Comparison of ENCODE assay signal across 16 cellular contexts in the genomic region with DNA sequence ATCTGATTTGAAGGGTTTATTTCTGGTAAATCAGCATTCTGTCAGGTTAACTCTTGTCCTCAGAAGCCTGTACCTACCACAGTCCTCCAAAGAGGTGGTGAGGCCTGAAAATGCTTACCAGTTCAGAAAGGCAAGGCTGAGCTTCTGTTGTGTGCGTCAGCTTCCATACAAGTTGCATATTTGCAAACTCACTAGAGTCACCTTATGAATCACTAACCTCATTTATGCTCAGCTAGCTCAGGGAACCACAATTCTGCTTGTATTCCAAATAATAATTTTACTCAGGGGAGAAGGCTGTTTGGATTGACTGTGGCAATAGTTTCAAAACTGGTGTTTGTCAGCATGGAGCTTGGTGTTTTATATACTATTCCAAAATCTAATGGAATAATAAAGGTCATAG.
A peak's percentile ranks its signal among the peaks of the same experiment; 100 is the strongest.
DNase-seq lines count a peak whose midpoint lies in the region; ATAC-seq, FAIRE-seq and TF ChIP-seq lines count a peak whose summit lies in the region.
"Had no signal": no experiment of that assay in that cellular context is flagged by ENCODE, and none has a peak within 500 bp of the region (broad histone marks: within the 10 kb centered on the region; RNA-seq: fewer than 3 reads in every experiment).

No MANE protein-coding gene starts in this region.

- peak overlapping the region; percentile 70 for H3K27ac ChIP-seq in osteoblast (ENCODE audit: low read depth, low read length)
- H3K27ac ChIP-seq in hepatocyte, result no peak overlapping the region
- H3K27ac ChIP-seq: transverse colon had no signal

- H3K4me2 ChIP-seq in osteoblast (ENCODE audit: insufficient read depth, low read length) (peak overlapping the region; percentile 17), hepatocyte (no peak overlapping the region)

- H4K20me1 ChIP-seq in osteoblast (ENCODE audit: insufficient read depth, low read length) (no peaks in the 10 kb centered on the region), hepatocyte (ENCODE audit: insufficient read depth, poor library complexity, severe bottlenecking) (no peaks in the 10 kb centered on the region)

- no peak overlapping the region for H3K4me3 ChIP-seq in BJ (ENCODE audit: low read depth, low read length)
- H3K4me3 ChIP-seq in epithelial cell of esophagus (ENCODE audit: low read length), result no peak overlapping the region
- H3K4me3 ChIP-seq in osteoblast (ENCODE audit: insufficient read depth, low read length), result no peak overlapping the region
- H3K4me3 ChIP-seq in hepatocyte, result no peak overlapping the region
- H3K4me3 ChIP-seq: transverse colon had no signal

- H2AFZ ChIP-seq in osteoblast (ENCODE audit: low read length) (no peak overlapping the region), hepatocyte (no peak overlapping the region)

- peak; percentile 66 for DNase-seq in BJ (ENCODE audit: low read depth)
- peak; percentile 84 for DNase-seq in RCC 7860 (ENCODE audit: low spot score)
- DNase-seq in epithelial cell of esophagus (ENCODE audit: low read depth), result peak; percentile 92
- peak; percentile 81 for DNase-seq in osteoblast (ENCODE audit: insufficient read length, low spot score, missing footprints)
- no peak for DNase-seq in D721Med (ENCODE audit: insufficient read length, low spot score)
- no peak for DNase-seq in hepatocyte (ENCODE audit: low spot score)
- DNase-seq: activated CD4-positive, alpha-beta T cell treated with anti-CD3 and anti-CD28 coated beads for 48 hours; activated naive CD4-positive, alpha-beta T cell treated with anti-CD3 and anti-CD28 coated beads for 36 hours; CD8-positive, alpha-beta memory T cell; hippocampal formation; NCI-H1048; NCI-H526 treated with DMSO at 0.1 percent for 48 hours; transverse colon had no signal

- TF ChIP-seq CTCF in BJ (IDR thresholded peaks at IDR 0.05; ENCODE audit: insufficient read depth, low read depth, low read length) (no peak), epithelial cell of esophagus (IDR thresholded peaks at IDR 0.05; ENCODE audit: insufficient read depth, low read depth, low read length, missing control alignments) (no peak), osteoblast (IDR thresholded peaks at IDR 0.05; ENCODE audit: extremely low read depth, low read depth, low read length) (no peak), D721Med (IDR thresholded peaks at IDR 0.05; ENCODE audit: insufficient read depth, missing control alignments) (no peak), hepatocyte (IDR thresholded peaks at IDR 0.05; ENCODE audit: poor library complexity) (no peak)

- no peaks in the 10 kb centered on the region for H3K9me2 ChIP-seq in hepatocyte (replicated peaks; ENCODE audit: insufficient read depth)

- CTCF ChIA-PET in BJ (lab: Yijun Ruan, JAX), result interaction anchor here (0.7 to 1.2 kb wide), 4 partner anchors 13 to 196 kb away, joined by 3 read pairs; no protein-coding TSS in a partner anchor

- H3K27me3 ChIP-seq in BJ (ENCODE audit: control insufficient read depth, insufficient read depth, low read length), result no peaks in the 10 kb centered on the region
- no peaks in the 10 kb centered on the region for H3K27me3 ChIP-seq in osteoblast (ENCODE audit: insufficient read depth, low read length)
- no peaks in the 10 kb centered on the region for H3K27me3 ChIP-seq in hepatocyte
- H3K27me3 ChIP-seq: transverse colon had no signal

- peaks cover 7% of the 10 kb centered on the region for H3K36me3 ChIP-seq in BJ (ENCODE audit: control insufficient read depth, insufficient read depth, low read length)
- no peaks in the 10 kb centered on the region for H3K36me3 ChIP-seq in osteoblast (ENCODE audit: insufficient read depth, low read length)
- H3K36me3 ChIP-seq in hepatocyte (replicated peaks; ENCODE audit: insufficient read depth, low read depth), result no peaks in the 10 kb centered on the region
- H3K36me3 ChIP-seq: transverse colon had no signal

- ATAC-seq in GM18520 (IDR thresholded peaks at IDR 0.05; ENCODE audit: unreplicated experiment), result no peak
- ATAC-seq in GM19324 (IDR thresholded peaks at IDR 0.05; ENCODE audit: low FRiP score, unreplicated experiment), result no peak

- POLR2A ChIA-PET in BJ (lab: Charles Lee), result interaction anchor here (0.6 kb wide), 1 partner anchor 32 kb away, joined by 3 read pairs; no protein-coding TSS in a partner anchor

- 100% methylated on average over 1 of the region's 1 CpG for WGBS in hepatocyte (ENCODE audit: low lambda C conversion rate, missing lambda C conversion rate)

- FAIRE-seq in RCC 7860 (lab: Jason Lieb, UNC) (peak; percentile 97), D721Med (lab: Jason Lieb, UNC) (no peak)
- FAIRE-seq: GM12892 had no signal

- H3K9me3 ChIP-seq in osteoblast (ENCODE audit: low read depth, low read length) (no peaks in the 10 kb centered on the region), hepatocyte (ENCODE audit: low read depth) (no peaks in the 10 kb centered on the region)
- H3K9me3 ChIP-seq: transverse colon had no signal

- peaks cover 19% of the 10 kb centered on the region for H3K4me1 ChIP-seq in osteoblast (ENCODE audit: insufficient read depth, low read length)
- no peaks in the 10 kb centered on the region for H3K4me1 ChIP-seq in hepatocyte (ENCODE audit: insufficient read depth)
- H3K4me1 ChIP-seq: transverse colon had no signal

- H3K79me2 ChIP-seq in osteoblast (ENCODE audit: insufficient read depth, low read length), result no peaks in the 10 kb centered on the region
- no peaks in the 10 kb centered on the region for H3K79me2 ChIP-seq in hepatocyte

Comparison
In these comparisons a context has a peak if more than half of its experiments do, and no peak if none do; other contexts are left out.
1. DNase-seq: peak in BJ (single experiment), RCC 7860 (single experiment), epithelial cell of esophagus (single experiment) and osteoblast (single experiment); none in D721Med (single experiment) and hepatocyte (single experiment).